1 cellular context compared by ENCODE assay signal in the genomic region with DNA sequence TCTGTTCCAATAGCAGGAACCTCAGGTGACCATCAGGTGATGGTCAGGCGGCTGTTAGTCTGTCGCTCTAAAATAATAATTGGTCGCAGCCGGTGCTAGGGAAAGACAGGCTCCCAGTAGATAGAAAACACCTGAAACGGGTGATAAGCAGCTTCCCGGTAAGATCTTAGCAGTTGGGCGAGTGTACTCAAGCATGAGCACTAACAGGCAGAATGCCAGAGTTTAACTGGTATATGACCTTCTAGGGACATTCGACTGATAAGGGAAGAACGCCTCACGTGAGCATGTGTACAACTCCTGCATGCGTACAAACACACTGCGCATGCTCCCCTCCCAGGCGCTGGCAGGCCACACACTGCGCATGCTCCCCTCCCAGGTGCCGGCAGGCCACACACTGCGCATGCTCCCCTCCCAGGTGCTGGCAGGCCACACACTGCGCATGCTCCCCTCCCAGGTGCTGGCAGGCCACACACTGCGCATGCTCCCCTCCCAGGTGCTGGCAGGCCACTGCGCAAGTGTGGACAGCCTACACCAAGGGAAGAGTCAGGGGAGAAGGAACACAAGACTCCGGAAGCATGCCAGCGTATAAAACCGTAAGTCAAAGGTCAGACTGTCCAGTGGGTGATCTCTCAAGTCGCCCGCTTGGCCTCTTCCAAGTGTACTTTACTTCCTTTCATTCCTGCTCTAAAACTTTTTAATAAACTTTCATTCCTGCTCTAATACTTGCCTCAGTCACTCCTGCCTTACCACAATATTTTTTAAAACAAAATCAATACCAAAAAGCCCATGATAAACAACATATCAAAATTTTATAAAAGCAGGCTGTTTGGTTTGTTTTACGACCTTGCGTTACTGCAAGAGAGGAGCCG.
TF ChIP-seq lines count a peak whose summit lies in the region.

No MANE protein-coding gene starts in this region.

TF ChIP-seq in HCT116, 20 proteins besides CTCF, POLR2A, EP300 and RAD21 (continued from another document):
- TF ChIP-seq ZBTB33 (IDR thresholded peaks at IDR 0.05; ENCODE audit: extremely low read depth, insufficient replicate concordance, low read length) (no peak), EZH2phosphoT487 (IDR thresholded peaks at IDR 0.05; ENCODE audit: borderline replicate concordance) (no peak)
